1 cellular context compared by ENCODE assay signal in genomic region chr4:1752284-1753041, GRCh38.
A peak's percentile ranks its signal among the peaks of the same experiment; 100 is the strongest.
TF ChIP-seq lines count a peak whose summit lies in the region.

No MANE protein-coding gene starts in this region.

TF ChIP-seq in HepG2, 621 proteins besides CTCF, POLR2A, EP300 and RAD21 (continued from another document and continues in another):
- peak; percentile 43; the same call in 1 of the 2 replicates for TF ChIP-seq ZGPAT (CRISPR knock-in tag; IDR thresholded peaks at IDR 0.05)
- peak; percentile 49; the same call in 1 of the 2 replicates for TF ChIP-seq ZBTB10 (CRISPR knock-in tag; IDR thresholded peaks at IDR 0.05; ENCODE audit: borderline replicate concordance)
- TF ChIP-seq RARA (CRISPR knock-in tag; IDR thresholded peaks at IDR 0.05) = 0 out of 2 replicates have a peak, but pooled peaks have one; percentile 8
- TF ChIP-seq NONO (IDR thresholded peaks at IDR 0.05) = no peak
- no peak for TF ChIP-seq NONO (CRISPR knock-in tag; conservative IDR thresholded peaks at IDR 0.05)
- TF ChIP-seq AHR (CRISPR knock-in tag; IDR thresholded peaks at IDR 0.05) = peak; percentile 48; the same call in 1 of the 2 replicates
- TF ChIP-seq ZNF33A (CRISPR knock-in tag; IDR thresholded peaks at IDR 0.05; ENCODE audit: borderline replicate concordance) = no peak
- TF ChIP-seq, protein P1, sequence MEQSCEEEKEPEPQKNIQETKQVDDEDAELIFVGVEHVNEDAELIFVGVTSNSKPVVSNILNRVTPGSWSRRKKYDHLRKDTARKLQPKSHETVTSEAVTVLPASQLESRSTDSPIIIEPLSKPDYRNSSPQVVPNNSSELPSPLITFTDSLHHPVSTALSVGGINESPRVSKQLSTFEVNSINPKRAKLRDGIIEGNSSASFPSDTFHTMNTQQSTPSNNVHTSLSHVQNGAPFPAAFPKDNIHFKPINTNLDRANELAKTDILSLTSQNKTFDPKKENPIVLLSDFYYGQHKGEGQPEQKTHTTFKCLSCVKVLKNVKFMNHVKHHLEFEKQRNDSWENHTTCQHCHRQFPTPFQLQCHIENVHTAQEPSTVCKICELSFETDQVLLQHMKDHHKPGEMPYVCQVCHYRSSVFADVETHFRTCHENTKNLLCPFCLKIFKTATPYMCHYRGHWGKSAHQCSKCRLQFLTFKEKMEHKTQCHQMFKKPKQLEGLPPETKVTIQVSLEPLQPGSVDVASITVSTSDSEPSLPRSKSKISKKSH (CRISPR knock-in tag; IDR thresholded peaks at IDR 0.05; ENCODE audit: borderline replicate concordance) = no peak
- no peak for TF ChIP-seq CENPX (CRISPR knock-in tag; IDR thresholded peaks at IDR 0.05)
- TF ChIP-seq SP4 (CRISPR knock-in tag; IDR thresholded peaks at IDR 0.05) = no peak
- TF ChIP-seq KDM1A (CRISPR knock-in tag; IDR thresholded peaks at IDR 0.05) = peak; percentile 23; the same call in 1 of the 2 replicates
- TF ChIP-seq, protein P2, sequence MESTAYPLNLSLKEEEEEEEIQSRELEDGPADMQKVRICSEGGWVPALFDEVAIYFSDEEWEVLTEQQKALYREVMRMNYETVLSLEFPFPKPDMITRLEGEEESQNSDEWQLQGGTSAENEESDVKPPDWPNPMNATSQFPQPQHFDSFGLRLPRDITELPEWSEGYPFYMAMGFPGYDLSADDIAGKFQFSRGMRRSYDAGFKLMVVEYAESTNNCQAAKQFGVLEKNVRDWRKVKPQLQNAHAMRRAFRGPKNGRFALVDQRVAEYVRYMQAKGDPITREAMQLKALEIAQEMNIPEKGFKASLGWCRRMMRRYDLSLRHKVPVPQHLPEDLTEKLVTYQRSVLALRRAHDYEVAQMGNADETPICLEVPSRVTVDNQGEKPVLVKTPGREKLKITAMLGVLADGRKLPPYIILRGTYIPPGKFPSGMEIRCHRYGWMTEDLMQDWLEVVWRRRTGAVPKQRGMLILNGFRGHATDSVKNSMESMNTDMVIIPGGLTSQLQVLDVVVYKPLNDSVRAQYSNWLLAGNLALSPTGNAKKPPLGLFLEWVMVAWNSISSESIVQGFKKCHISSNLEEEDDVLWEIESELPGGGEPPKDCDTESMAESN (CRISPR knock-in tag; conservative IDR thresholded peaks at IDR 0.05) = 0 out of 2 replicates have a peak, but pooled peaks have one; percentile 42
- peak; percentile 82 for TF ChIP-seq AGO1 (IDR thresholded peaks at IDR 0.05; ENCODE audit: low read depth, low read length, poor library complexity, severe bottlenecking)
- TF ChIP-seq RBM39 (IDR thresholded peaks at IDR 0.05; ENCODE audit: low read depth, low read length, poor library complexity, severe bottlenecking) = peak; percentile 47
- no peak for TF ChIP-seq ZNF710 (CRISPR knock-in tag; IDR thresholded peaks at IDR 0.05; ENCODE audit: borderline replicate concordance)
- no peak for TF ChIP-seq ESRRA (CRISPR knock-in tag; IDR thresholded peaks at IDR 0.05; ENCODE audit: low read depth)
- TF ChIP-seq DMAP1 (CRISPR knock-in tag; IDR thresholded peaks at IDR 0.05) = peak; percentile 51; the same call in 1 of the 2 replicates
- peak; percentile 11 to 29; a peak in 2 of 4 replicates for TF ChIP-seq HMGXB4 (CRISPR knock-in tag; IDR thresholded peaks at IDR 0.05; ENCODE audit: borderline replicate concordance in 1 of 2, low read depth in 1 of 2)
- TF ChIP-seq, protein P3, sequence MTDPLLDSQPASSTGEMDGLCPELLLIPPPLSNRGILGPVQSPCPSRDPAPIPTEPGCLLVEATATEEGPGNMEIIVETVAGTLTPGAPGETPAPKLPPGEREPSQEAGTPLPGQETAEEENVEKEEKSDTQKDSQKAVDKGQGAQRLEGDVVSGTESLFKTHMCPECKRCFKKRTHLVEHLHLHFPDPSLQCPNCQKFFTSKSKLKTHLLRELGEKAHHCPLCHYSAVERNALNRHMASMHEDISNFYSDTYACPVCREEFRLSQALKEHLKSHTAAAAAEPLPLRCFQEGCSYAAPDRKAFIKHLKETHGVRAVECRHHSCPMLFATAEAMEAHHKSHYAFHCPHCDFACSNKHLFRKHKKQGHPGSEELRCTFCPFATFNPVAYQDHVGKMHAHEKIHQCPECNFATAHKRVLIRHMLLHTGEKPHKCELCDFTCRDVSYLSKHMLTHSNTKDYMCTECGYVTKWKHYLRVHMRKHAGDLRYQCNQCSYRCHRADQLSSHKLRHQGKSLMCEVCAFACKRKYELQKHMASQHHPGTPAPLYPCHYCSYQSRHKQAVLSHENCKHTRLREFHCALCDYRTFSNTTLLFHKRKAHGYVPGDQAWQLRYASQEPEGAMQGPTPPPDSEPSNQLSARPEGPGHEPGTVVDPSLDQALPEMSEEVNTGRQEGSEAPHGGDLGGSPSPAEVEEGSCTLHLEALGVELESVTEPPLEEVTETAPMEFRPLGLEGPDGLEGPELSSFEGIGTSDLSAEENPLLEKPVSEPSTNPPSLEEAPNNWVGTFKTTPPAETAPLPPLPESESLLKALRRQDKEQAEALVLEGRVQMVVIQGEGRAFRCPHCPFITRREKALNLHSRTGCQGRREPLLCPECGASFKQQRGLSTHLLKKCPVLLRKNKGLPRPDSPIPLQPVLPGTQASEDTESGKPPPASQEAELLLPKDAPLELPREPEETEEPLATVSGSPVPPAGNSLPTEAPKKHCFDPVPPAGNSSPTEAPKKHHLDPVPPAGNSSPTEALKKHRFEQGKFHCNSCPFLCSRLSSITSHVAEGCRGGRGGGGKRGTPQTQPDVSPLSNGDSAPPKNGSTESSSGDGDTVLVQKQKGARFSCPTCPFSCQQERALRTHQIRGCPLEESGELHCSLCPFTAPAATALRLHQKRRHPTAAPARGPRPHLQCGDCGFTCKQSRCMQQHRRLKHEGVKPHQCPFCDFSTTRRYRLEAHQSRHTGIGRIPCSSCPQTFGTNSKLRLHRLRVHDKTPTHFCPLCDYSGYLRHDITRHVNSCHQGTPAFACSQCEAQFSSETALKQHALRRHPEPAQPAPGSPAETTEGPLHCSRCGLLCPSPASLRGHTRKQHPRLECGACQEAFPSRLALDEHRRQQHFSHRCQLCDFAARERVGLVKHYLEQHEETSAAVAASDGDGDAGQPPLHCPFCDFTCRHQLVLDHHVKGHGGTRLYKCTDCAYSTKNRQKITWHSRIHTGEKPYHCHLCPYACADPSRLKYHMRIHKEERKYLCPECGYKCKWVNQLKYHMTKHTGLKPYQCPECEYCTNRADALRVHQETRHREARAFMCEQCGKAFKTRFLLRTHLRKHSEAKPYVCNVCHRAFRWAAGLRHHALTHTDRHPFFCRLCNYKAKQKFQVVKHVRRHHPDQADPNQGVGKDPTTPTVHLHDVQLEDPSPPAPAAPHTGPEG (CRISPR knock-in tag; IDR thresholded peaks at IDR 0.05) = 0 out of 2 replicates have a peak, but pooled peaks have one; percentile 28
- TF ChIP-seq CC2D1A (CRISPR knock-in tag; IDR thresholded peaks at IDR 0.05) = no peak
- TF ChIP-seq ZNF792 (CRISPR knock-in tag; IDR thresholded peaks at IDR 0.05) = 0 out of 2 replicates have a peak, but pooled peaks have one; percentile 15
- TF ChIP-seq ZBTB40 (IDR thresholded peaks at IDR 0.05) = no peak
- TF ChIP-seq ZBTB40 (CRISPR knock-in tag; IDR thresholded peaks at IDR 0.05) = peak; percentile 18; the same call in 1 of the 2 replicates
